22 cellular contexts compared by ENCODE assay signal in genomic region chr15:56906766-56907165, GRCh38. TPM values are rescaled to one million over a fixed set of nuclear protein-coding genes. Genes with fewer than 3 reads are reported as not detected.
DNase-seq lines count a peak whose midpoint lies in the region; TF ChIP-seq lines count a peak whose summit lies in the region.
"Had no signal": no experiment of that assay in that cellular context is flagged by ENCODE, and none has a peak within 500 bp of the region (broad histone marks: within the 10 kb centered on the region; RNA-seq: fewer than 3 reads in every experiment).

No MANE protein-coding gene starts in this region.

- H3K9me3 ChIP-seq in OCI-LY1 (ENCODE audit: low read length) (no peaks in the 10 kb centered on the region), osteoblast (ENCODE audit: low read depth, low read length) (no peaks in the 10 kb centered on the region), WERI-Rb-1 (ENCODE audit: severe bottlenecking) (peaks cover 2% of the 10 kb centered on the region)
- H3K9me3 ChIP-seq in effector memory CD4-positive, alpha-beta T cell (ENCODE audit: control insufficient read depth, low read length): no peaks in the 10 kb centered on the region
- H3K9me3 ChIP-seq: stomach had no signal

- H3K27me3 Mint-ChIP-seq in activated CD4-positive, alpha-beta memory T cell treated with anti-CD3 and anti-CD28 coated beads for 36 hours: no peaks in the 10 kb centered on the region
- no peaks in the 10 kb centered on the region for H3K27me3 Mint-ChIP-seq in activated CD4-positive, alpha-beta memory T cell treated with anti-CD3 and anti-CD28 coated beads, Interleukin-2, amount 10 ng/mL, durations not matched to agents 7 days and 5 days
- H3K27me3 Mint-ChIP-seq: activated naive CD4-positive, alpha-beta T cell treated with anti-CD3 and anti-CD28 coated beads, Interleukin-2, amount 10 ng/mL, durations not matched to agents 7 days and 5 days had no signal

- H3K4me1 Mint-ChIP-seq in activated CD4-positive, alpha-beta memory T cell treated with anti-CD3 and anti-CD28 coated beads for 36 hours (ENCODE audit: low read depth): peaks cover 13% of the 10 kb centered on the region
- H3K4me1 Mint-ChIP-seq in activated CD4-positive, alpha-beta memory T cell treated with anti-CD3 and anti-CD28 coated beads, Interleukin-2, amount 10 ng/mL, durations not matched to agents 7 days and 5 days: peaks cover 6% of the 10 kb centered on the region

- H3K27ac ChIP-seq in OCI-LY1 (ENCODE audit: low read depth, low read length, poor library complexity, severe bottlenecking) (no peak overlapping the region), osteoblast (ENCODE audit: low read depth, low read length) (no peak overlapping the region), WERI-Rb-1 (no peak overlapping the region)
- no peak overlapping the region for H3K27ac ChIP-seq in effector memory CD4-positive, alpha-beta T cell (ENCODE audit: insufficient read depth, low read length, poor library complexity, severe bottlenecking)
- H3K27ac ChIP-seq: stomach had no signal

- peak overlapping the region; percentile 25 for H3K4me3 Mint-ChIP-seq in activated CD4-positive, alpha-beta memory T cell treated with anti-CD3 and anti-CD28 coated beads for 36 hours
- H3K4me3 Mint-ChIP-seq in activated CD4-positive, alpha-beta memory T cell treated with anti-CD3 and anti-CD28 coated beads, Interleukin-2, amount 10 ng/mL, durations not matched to agents 7 days and 5 days: no peak overlapping the region
- H3K4me3 Mint-ChIP-seq: activated naive CD4-positive, alpha-beta T cell treated with anti-CD3 and anti-CD28 coated beads, Interleukin-2, amount 10 ng/mL, durations not matched to agents 7 days and 5 days; brain; nephron progenitor cell had no signal

- H3K79me2 ChIP-seq in OCI-LY1 (ENCODE audit: insufficient read depth, low read length): no peaks in the 10 kb centered on the region
- no peaks in the 10 kb centered on the region for H3K79me2 ChIP-seq in osteoblast (ENCODE audit: insufficient read depth, low read length)

- intact Hi-C loops in activated CD4-positive, alpha-beta memory T cell treated with anti-CD3 and anti-CD28 coated beads for 36 hours (cut with micrococcal nuclease): no loop called here
- intact Hi-C loops in posterior cingulate gyrus (cut with DNase I): no loop called here

- H3K4me3 ChIP-seq in OCI-LY1 (ENCODE audit: low read depth, low read length, poor library complexity, severe bottlenecking): no peak overlapping the region
- H3K4me3 ChIP-seq in effector memory CD4-positive, alpha-beta T cell (ENCODE audit: insufficient read depth, low read depth, low read length, poor library complexity, severe bottlenecking): peak overlapping the region; percentile 10
- H3K4me3 ChIP-seq in osteoblast (ENCODE audit: insufficient read depth, low read length): no peak overlapping the region
- H3K4me3 ChIP-seq in WERI-Rb-1 (ENCODE audit: low read depth, low read length): no peak overlapping the region
- H3K4me3 ChIP-seq: lung, stomach had no signal

- H2AFZ ChIP-seq in OCI-LY1 (ENCODE audit: low read length) (no peak overlapping the region), osteoblast (ENCODE audit: low read length) (peak overlapping the region; percentile 68)

- H3K36me3 ChIP-seq in OCI-LY1 (ENCODE audit: insufficient read depth, low read length) (no peaks in the 10 kb centered on the region), osteoblast (ENCODE audit: insufficient read depth, low read length) (no peaks in the 10 kb centered on the region), WERI-Rb-1 (no peaks in the 10 kb centered on the region)
- no peaks in the 10 kb centered on the region for H3K36me3 ChIP-seq in effector memory CD4-positive, alpha-beta T cell (ENCODE audit: control insufficient read depth, insufficient read depth, low read length)
- H3K36me3 ChIP-seq: stomach had no signal

- H3K9ac ChIP-seq in OCI-LY1 (ENCODE audit: low read length): no peak overlapping the region

- H3K9me3 Mint-ChIP-seq in activated CD4-positive, alpha-beta memory T cell treated with anti-CD3 and anti-CD28 coated beads for 36 hours: peaks cover 2% of the 10 kb centered on the region
- H3K9me3 Mint-ChIP-seq in activated CD4-positive, alpha-beta memory T cell treated with anti-CD3 and anti-CD28 coated beads, Interleukin-2, amount 10 ng/mL, durations not matched to agents 7 days and 5 days: no peaks in the 10 kb centered on the region
- H3K9me3 Mint-ChIP-seq: activated naive CD4-positive, alpha-beta T cell treated with anti-CD3 and anti-CD28 coated beads, Interleukin-2, amount 10 ng/mL, durations not matched to agents 7 days and 5 days had no signal

- H3K27me3 ChIP-seq in OCI-LY1 (ENCODE audit: insufficient read depth, low read length) (no peaks in the 10 kb centered on the region), osteoblast (ENCODE audit: insufficient read depth, low read length) (no peaks in the 10 kb centered on the region), WERI-Rb-1 (ENCODE audit: insufficient read depth, low read depth, severe bottlenecking) (no peaks in the 10 kb centered on the region)
- no peaks in the 10 kb centered on the region for H3K27me3 ChIP-seq in effector memory CD4-positive, alpha-beta T cell (replicated peaks; ENCODE audit: control insufficient read depth, insufficient read depth, low read length, poor library complexity, severe bottlenecking)
- H3K27me3 ChIP-seq: stomach had no signal

- no peak overlapping the region for H3K27ac Mint-ChIP-seq in activated CD4-positive, alpha-beta memory T cell treated with anti-CD3 and anti-CD28 coated beads for 36 hours
- no peak overlapping the region for H3K27ac Mint-ChIP-seq in activated CD4-positive, alpha-beta memory T cell treated with anti-CD3 and anti-CD28 coated beads, Interleukin-2, amount 10 ng/mL, durations not matched to agents 7 days and 5 days
- H3K27ac Mint-ChIP-seq: activated naive CD4-positive, alpha-beta T cell treated with anti-CD3 and anti-CD28 coated beads, Interleukin-2, amount 10 ng/mL, durations not matched to agents 7 days and 5 days; brain; nephron progenitor cell had no signal

- peaks cover 13% of the 10 kb centered on the region for H3K4me1 ChIP-seq in OCI-LY1 (ENCODE audit: insufficient read depth, low read length, severe bottlenecking)
- no peaks in the 10 kb centered on the region for H3K4me1 ChIP-seq in effector memory CD4-positive, alpha-beta T cell (ENCODE audit: control insufficient read depth, insufficient read depth, low read length, poor library complexity, severe bottlenecking)
- H3K4me1 ChIP-seq in osteoblast (ENCODE audit: insufficient read depth, low read length): no peaks in the 10 kb centered on the region

- CTCF ChIA-PET in activated CD4-positive, alpha-beta memory T cell treated with anti-CD3 and anti-CD28 coated beads for 36 hours (lab: Charles Lee): no interaction called here
- CTCF ChIA-PET in activated CD4-positive, alpha-beta memory T cell treated with anti-CD3 and anti-CD28 coated beads, Interleukin-2, amount 10 ng/mL, durations not matched to agents 7 days and 5 days (lab: Charles Lee): no interaction called here

- H3K36me3 Mint-ChIP-seq in activated CD4-positive, alpha-beta memory T cell treated with anti-CD3 and anti-CD28 coated beads for 36 hours: peaks cover 4% of the 10 kb centered on the region
- no peaks in the 10 kb centered on the region for H3K36me3 Mint-ChIP-seq in activated CD4-positive, alpha-beta memory T cell treated with anti-CD3 and anti-CD28 coated beads, Interleukin-2, amount 10 ng/mL, durations not matched to agents 7 days and 5 days (ENCODE audit: low read depth)

- POLR2A ChIA-PET in activated CD4-positive, alpha-beta memory T cell treated with anti-CD3 and anti-CD28 coated beads for 36 hours (lab: Charles Lee): no interaction called here
- POLR2A ChIA-PET in activated CD4-positive, alpha-beta memory T cell treated with anti-CD3 and anti-CD28 coated beads, Interleukin-2, amount 10 ng/mL, durations not matched to agents 7 days and 5 days (lab: Charles Lee): interaction anchor here (3.2 kb wide), 1 partner anchor 12 kb away, joined by 19 read pairs; the partner anchor contains the start of gene TCF12

- H3K4me2 ChIP-seq in OCI-LY1 (ENCODE audit: low read length): peak overlapping the region; percentile 11; the same call in 1 of the 2 replicates
- peak overlapping the region; percentile 11 for H3K4me2 ChIP-seq in osteoblast (ENCODE audit: insufficient read depth, low read length)

- DNase-seq in activated CD4-positive, alpha-beta memory T cell treated with anti-CD3 and anti-CD28 coated beads for 36 hours: no peak
- no peak for DNase-seq in activated CD4-positive, alpha-beta memory T cell treated with anti-CD3 and anti-CD28 coated beads, Interleukin-2, amount 10 ng/mL, durations not matched to agents 7 days and 5 days
- DNase-seq in effector memory CD4-positive, alpha-beta T cell: no peak
- DNase-seq in osteoblast (ENCODE audit: insufficient read length, low spot score, missing footprints) (no peak), NCI-H748 treated with DMSO at 0.1 percent for 48 hours (lab: John Stamatoyannopoulos, UW) (no peak), posterior cingulate gyrus (no peak), WERI-Rb-1 (no peak)
- DNase-seq: activated CD4-positive, alpha-beta T cell treated with anti-CD3 and anti-CD28 coated beads for 4 hours; activated naive CD4-positive, alpha-beta T cell treated with anti-CD3 and anti-CD28 coated beads, Interleukin-2, amount 10 ng/mL, durations not matched to agents 7 days and 5 days; activated T-cell treated with anti-CD3 and anti-CD28 coated beads for 4 hours; erythroblast; MV-4-11; NCI-H2081; NCI-H524 treated with DMSO at 0.1 percent for 48 hours; nephron progenitor cell; PC-3; stimulated activated CD4-positive, alpha-beta T cell treated with anti-CD3 and anti-CD28 coated beads, Interleukin-12 subunit alpha, Interleukin-12 subunit beta, amount 100 ng/mL, for 4 hours; stomach; T1000 had no signal

- no peaks in the 10 kb centered on the region for H4K20me1 ChIP-seq in OCI-LY1 (ENCODE audit: insufficient read depth, low read length)
- no peaks in the 10 kb centered on the region for H4K20me1 ChIP-seq in osteoblast (ENCODE audit: insufficient read depth, low read length)

- H3K9me2 ChIP-seq in OCI-LY1 (ENCODE audit: low read depth, low read length): no peaks in the 10 kb centered on the region

- H3F3A ChIP-seq in OCI-LY1 (ENCODE audit: insufficient read depth, low read length): no peaks in the 10 kb centered on the region

- TF ChIP-seq CTCF in OCI-LY1 (IDR thresholded peaks at IDR 0.05; ENCODE audit: low read length): no peak
- no peak for TF ChIP-seq CTCF in osteoblast (IDR thresholded peaks at IDR 0.05; ENCODE audit: extremely low read depth, low read depth, low read length)
- TF ChIP-seq CTCF in WERI-Rb-1 (IDR thresholded peaks at IDR 0.05; ENCODE audit: low read depth, low read length): no peak

RNA-seq across cellular contexts. Expression of gene TCF12, which starts 11.7 kb away (rescaled TPM):
- total RNA-seq in activated CD4-positive, alpha-beta memory T cell treated with anti-CD3 and anti-CD28 coated beads for 36 hours: 10 to 100 TPM; 63.7 to 64.6 TPM
- 10 to 100 TPM; 62.4 to 62.8 TPM for total RNA-seq in activated CD4-positive, alpha-beta memory T cell treated with anti-CD3 and anti-CD28 coated beads, Interleukin-2, amount 10 ng/mL, durations not matched to agents 7 days and 5 days
- 82.2 and 86.5 TPM in 2 replicates for total RNA-seq in osteoblast
